ENCODE assay signal across 8 cellular contexts in genomic region chr7:50793115-50793946, GRCh38. TPM values are rescaled to one million over a fixed set of nuclear protein-coding genes. Genes with fewer than 3 reads are reported as not detected.
DNase-seq lines count a peak whose midpoint lies in the region; ATAC-seq and TF ChIP-seq lines count a peak whose summit lies in the region.

No MANE protein-coding gene starts in this region.

- no peak overlapping the region for H3K27ac ChIP-seq in CD4-positive, CD25-positive, alpha-beta regulatory T cell (ENCODE audit: insufficient read depth, low read length, poor library complexity, severe bottlenecking)
- H3K27ac ChIP-seq in VCaP (peak overlapping the region; percentile 86), duodenal mucosa (ENCODE audit: low read depth, low read length) (peak overlapping the region; percentile 46), liver (ENCODE audit: low read depth in 1 of 2, low read length in 2 of 2) (peak overlapping the region; percentile 60 to 75), stomach smooth muscle (ENCODE audit: low read length) (peak overlapping the region; percentile 64)

- peak overlapping the region; percentile 47 to 59 for H3K9ac ChIP-seq in duodenal mucosa (ENCODE audit: low read depth in 1 of 2, low read length in 2 of 2)
- peak overlapping the region in 1 of 2 donors; percentile 54 for H3K9ac ChIP-seq in liver (ENCODE audit: low read depth in 1 of 2, low read length in 2 of 2)
- H3K9ac ChIP-seq in stomach smooth muscle (ENCODE audit: low read length in 2 of 2), result peak overlapping the region; percentile 73

- H3K36me3 ChIP-seq in CD4-positive, CD25-positive, alpha-beta regulatory T cell (ENCODE audit: control insufficient read depth, insufficient read depth, low read length), result no peaks in the 10 kb centered on the region
- H3K36me3 ChIP-seq in duodenal mucosa (ENCODE audit: control insufficient read depth in 1 of 2, insufficient read depth in 2 of 2, low read length in 2 of 2) (no peaks in the 10 kb centered on the region), liver (ENCODE audit: control insufficient read depth in 4 of 4, insufficient read depth in 3 of 4, low read depth in 1 of 4, low read length in 3 of 4) (no peaks in the 10 kb centered on the region), stomach smooth muscle (ENCODE audit: control insufficient read depth in 2 of 2, insufficient read depth in 2 of 2, low read length in 2 of 2) (peaks cover 0 to under 1% of the 10 kb centered on the region in 2 donors)

- H3K27me3 ChIP-seq in CD4-positive, CD25-positive, alpha-beta regulatory T cell (ENCODE audit: control insufficient read depth, insufficient read depth, low read length), result peaks cover 32% of the 10 kb centered on the region
- H3K27me3 ChIP-seq in duodenal mucosa (ENCODE audit: control insufficient read depth in 1 of 2, insufficient read depth in 2 of 2, low read length in 2 of 2) (peaks cover 0 to 12% of the 10 kb centered on the region in 2 donors), liver (ENCODE audit: control insufficient read depth in 4 of 4, insufficient read depth in 4 of 4, low read length in 3 of 4) (no peaks in the 10 kb centered on the region), stomach smooth muscle (ENCODE audit: control insufficient read depth in 1 of 2, insufficient read depth in 2 of 2, low read length in 2 of 2) (no peaks in the 10 kb centered on the region)

- whole genome bisulfite sequencing in liver, result 1% methylated on average over 113 of the region's 113 CpGs

- no peaks in the 10 kb centered on the region for H3K4me1 ChIP-seq in CD4-positive, CD25-positive, alpha-beta regulatory T cell (ENCODE audit: control insufficient read depth, insufficient read depth, low read length, poor library complexity, severe bottlenecking)
- H3K4me1 ChIP-seq in duodenal mucosa (ENCODE audit: control insufficient read depth in 1 of 2, insufficient read depth in 2 of 2, low read length in 2 of 2) (peaks cover 19 to 21% of the 10 kb centered on the region in 2 donors), liver (ENCODE audit: control insufficient read depth in 4 of 4, insufficient read depth in 4 of 4, low read length in 3 of 4) (peaks cover 5 to 37% (median 15%) of the 10 kb centered on the region in 4 donors), stomach smooth muscle (ENCODE audit: control insufficient read depth, insufficient read depth, low read length) (peaks cover 25% of the 10 kb centered on the region)

- H3K9me3 Mint-ChIP-seq in CD4-positive, CD25-positive, alpha-beta regulatory T cell, result peaks cover 0 to 16% (median 1%) of the 10 kb centered on the region in 7 donors

- no peak overlapping the region for H3K4me3 ChIP-seq in CD4-positive, CD25-positive, alpha-beta regulatory T cell (ENCODE audit: low read depth, low read length)
- H3K4me3 ChIP-seq in Jurkat, Clone E6-1 (ENCODE audit: low read length), result peak overlapping the region; percentile 24
- H3K4me3 ChIP-seq in duodenal mucosa (ENCODE audit: low read depth in 1 of 2, low read length in 2 of 2) (peak overlapping the region; percentile 70), liver (ENCODE audit: low read depth in 1 of 3, low read length in 3 of 3) (peak overlapping the region; percentile 65 to 92 (median 85)), stomach smooth muscle (ENCODE audit: low read length in 2 of 2) (peak overlapping the region; percentile 51 to 82)

- H3K27me3 Mint-ChIP-seq in CD4-positive, CD25-positive, alpha-beta regulatory T cell, result peaks cover 60% of the 10 kb centered on the region

- H3K4me1 Mint-ChIP-seq in CD4-positive, CD25-positive, alpha-beta regulatory T cell, result peaks cover 0 to 8% (median 3%) of the 10 kb centered on the region in 4 donors

- TF ChIP-seq RAD21 in liver (IDR thresholded peaks at IDR 0.05), result no peak

- ATAC-seq in CD4-positive, CD25-positive, alpha-beta regulatory T cell (ENCODE audit: low read depth in 2 of 2), result no peak
- ATAC-seq in GM19395 (IDR thresholded peaks at IDR 0.05; ENCODE audit: unreplicated experiment), result no peak

- peak overlapping the region in 3 of 4 donors; percentile 63 to 80 (median 67) for H3K4me3 Mint-ChIP-seq in CD4-positive, CD25-positive, alpha-beta regulatory T cell

- H3K27ac Mint-ChIP-seq in CD4-positive, CD25-positive, alpha-beta regulatory T cell, result no peak overlapping the region

- no peaks in the 10 kb centered on the region for H3K36me3 Mint-ChIP-seq in CD4-positive, CD25-positive, alpha-beta regulatory T cell

- H3K9me3 ChIP-seq in CD4-positive, CD25-positive, alpha-beta regulatory T cell (ENCODE audit: control insufficient read depth in 2 of 2, low read length in 2 of 2), result peaks cover 2 to 3% of the 10 kb centered on the region in 2 experiments
- peaks cover 0 to 3% of the 10 kb centered on the region in 2 donors for H3K9me3 ChIP-seq in duodenal mucosa (ENCODE audit: control insufficient read depth in 1 of 2, low read length in 2 of 2)
- H3K9me3 ChIP-seq in liver (ENCODE audit: control insufficient read depth in 4 of 4, low read length in 3 of 4), result no peaks in the 10 kb centered on the region
- no peaks in the 10 kb centered on the region for H3K9me3 ChIP-seq in stomach smooth muscle (ENCODE audit: control insufficient read depth in 2 of 2, low read length in 2 of 2)

- DNase-seq in CD4-positive, CD25-positive, alpha-beta regulatory T cell, result peak in 1 of 3 donors; percentile 13
- DNase-seq in Jurkat, Clone E6-1 (ENCODE audit: low read depth, low spot score), result no peak
- DNase-seq in NCI-H128 (lab: John Stamatoyannopoulos, UW; ENCODE audit: unreplicated experiment), result no peak

- TF ChIP-seq CTCF in VCaP (conservative IDR thresholded peaks at IDR 0.05) (no peak; the same call in 1 of the 2 replicates), liver (IDR thresholded peaks at IDR 0.05; ENCODE audit: low read depth, low read length, missing input control) (no peak)

TF ChIP-seq in liver, 16 proteins besides CTCF, POLR2A, EP300 and RAD21:
- TF ChIP-seq HNF4G (IDR thresholded peaks at IDR 0.05) (no peak), FOXA2 (IDR thresholded peaks at IDR 0.05) (no peak), JUND (IDR thresholded peaks at IDR 0.05) (no peak), SP1 (IDR thresholded peaks at IDR 0.05) (no peak), TAF1 (conservative IDR thresholded peaks at IDR 0.05) (no peak), RXRA (IDR thresholded peaks at IDR 0.05) (no peak), REST (IDR thresholded peaks at IDR 0.05) (no peak), EGR1 (IDR thresholded peaks at IDR 0.05; ENCODE audit: low read depth in 2 of 2) (no peak), GABPA (IDR thresholded peaks at IDR 0.05 in 1 of 2, conservative IDR thresholded peaks at IDR 0.05 in 1 of 2) (no peak), YY1 (IDR thresholded peaks at IDR 0.05) (no peak), FOXA1 (IDR thresholded peaks at IDR 0.05) (no peak)
- TF ChIP-seq, protein P1, sequence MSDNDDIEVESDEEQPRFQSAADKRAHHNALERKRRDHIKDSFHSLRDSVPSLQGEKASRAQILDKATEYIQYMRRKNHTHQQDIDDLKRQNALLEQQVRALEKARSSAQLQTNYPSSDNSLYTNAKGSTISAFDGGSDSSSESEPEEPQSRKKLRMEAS (IDR thresholded peaks at IDR 0.05), result no peak

RNA-seq across cellular contexts. Expression of gene GRB10, which starts 10.6 kb away (rescaled TPM):
- total RNA-seq in CD4-positive, CD25-positive, alpha-beta regulatory T cell, result 2.3 TPM
- polyA plus RNA-seq in CD4-positive, CD25-positive, alpha-beta regulatory T cell, result under 1 TPM in 1 of 4 donors, not detected in 3; 0.25 TPM
- 16.2 TPM for polyA plus RNA-seq in Jurkat, Clone E6-1 (2012; ENCODE audit: insufficient read depth, insufficient read length)
- 10 to 100 TPM; 19.6 to 53.1 TPM for total RNA-seq in liver
- 10 to 100 TPM; 10.7 to 15.4 TPM for polyA plus RNA-seq in liver
